In the genomic region with DNA sequence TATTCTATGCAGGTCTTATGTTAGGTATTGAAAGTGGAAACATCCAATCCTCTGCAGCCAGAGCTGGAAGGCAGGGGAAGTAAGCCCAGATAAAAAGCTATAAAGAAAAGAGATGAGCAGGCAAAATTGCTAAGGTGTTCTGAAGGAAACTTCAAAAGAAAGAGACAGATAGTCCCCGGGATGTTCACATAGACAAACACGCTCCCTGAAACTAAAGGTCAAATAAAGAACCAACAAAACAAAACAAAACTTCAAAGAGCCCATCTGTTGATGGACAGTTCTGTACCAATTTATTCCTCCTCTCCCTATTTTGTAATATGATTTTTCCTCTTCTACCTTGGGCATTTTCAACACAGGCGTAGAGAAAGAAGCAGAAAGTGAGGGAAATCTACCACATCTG, we compare ENCODE assay signal across 1 cellular context.
TF ChIP-seq lines count a peak whose summit lies in the region.

No MANE protein-coding gene starts in this region.

TF ChIP-seq in HepG2, 621 proteins besides CTCF, POLR2A, EP300 and RAD21 (continued from another document):
- no peak for TF ChIP-seq NFE2L2 (IDR thresholded peaks at IDR 0.05; ENCODE audit: low read length)
- TF ChIP-seq NCOA1 (CRISPR knock-in tag; IDR thresholded peaks at IDR 0.05): no peak
- no peak for TF ChIP-seq PRMT3 (CRISPR knock-in tag; IDR thresholded peaks at IDR 0.05; ENCODE audit: borderline replicate concordance, low read depth)
- TF ChIP-seq TCF7L2 (IDR thresholded peaks at IDR 0.05; ENCODE audit: low read depth, low read length): peak; percentile 57; the same call in 1 of the 2 replicates
- TF ChIP-seq, protein P1, sequence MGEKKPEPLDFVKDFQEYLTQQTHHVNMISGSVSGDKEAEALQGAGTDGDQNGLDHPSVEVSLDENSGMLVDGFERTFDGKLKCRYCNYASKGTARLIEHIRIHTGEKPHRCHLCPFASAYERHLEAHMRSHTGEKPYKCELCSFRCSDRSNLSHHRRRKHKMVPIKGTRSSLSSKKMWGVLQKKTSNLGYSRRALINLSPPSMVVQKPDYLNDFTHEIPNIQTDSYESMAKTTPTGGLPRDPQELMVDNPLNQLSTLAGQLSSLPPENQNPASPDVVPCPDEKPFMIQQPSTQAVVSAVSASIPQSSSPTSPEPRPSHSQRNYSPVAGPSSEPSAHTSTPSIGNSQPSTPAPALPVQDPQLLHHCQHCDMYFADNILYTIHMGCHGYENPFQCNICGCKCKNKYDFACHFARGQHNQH (CRISPR knock-in tag; IDR thresholded peaks at IDR 0.05): no peak
- TF ChIP-seq ZBTB44 (CRISPR knock-in tag; IDR thresholded peaks at IDR 0.05): no peak
- TF ChIP-seq KAT2B (IDR thresholded peaks at IDR 0.05; ENCODE audit: borderline replicate concordance, low read depth, low read length): no peak
- no peak for TF ChIP-seq TRIM24 (CRISPR knock-in tag; IDR thresholded peaks at IDR 0.05)
- no peak for TF ChIP-seq RBM22 (optimal IDR thresholded peaks at IDR 0.05; ENCODE audit: low read length)
- 0 out of 2 replicates have a peak, but pooled peaks have one; percentile 25 for TF ChIP-seq ARID5B (CRISPR knock-in tag; IDR thresholded peaks at IDR 0.05)
- TF ChIP-seq ZNF589 (CRISPR knock-in tag; conservative IDR thresholded peaks at IDR 0.05): no peak
- TF ChIP-seq JUN (CRISPR knock-in tag; IDR thresholded peaks at IDR 0.05): no peak
- peak; percentile 40; the same call in 1 of the 2 replicates for TF ChIP-seq TCF7 (IDR thresholded peaks at IDR 0.05; ENCODE audit: low read depth)
- no peak for TF ChIP-seq DMTF1 (CRISPR knock-in tag; IDR thresholded peaks at IDR 0.05)
- TF ChIP-seq, protein P2, sequence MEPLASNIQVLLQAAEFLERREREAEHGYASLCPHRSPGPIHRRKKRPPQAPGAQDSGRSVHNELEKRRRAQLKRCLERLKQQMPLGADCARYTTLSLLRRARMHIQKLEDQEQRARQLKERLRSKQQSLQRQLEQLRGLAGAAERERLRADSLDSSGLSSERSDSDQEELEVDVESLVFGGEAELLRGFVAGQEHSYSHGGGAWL (CRISPR knock-in tag; IDR thresholded peaks at IDR 0.05): no peak
- TF ChIP-seq ZC3H4 (CRISPR knock-in tag; IDR thresholded peaks at IDR 0.05; ENCODE audit: borderline replicate concordance): no peak
